In the genomic region with DNA sequence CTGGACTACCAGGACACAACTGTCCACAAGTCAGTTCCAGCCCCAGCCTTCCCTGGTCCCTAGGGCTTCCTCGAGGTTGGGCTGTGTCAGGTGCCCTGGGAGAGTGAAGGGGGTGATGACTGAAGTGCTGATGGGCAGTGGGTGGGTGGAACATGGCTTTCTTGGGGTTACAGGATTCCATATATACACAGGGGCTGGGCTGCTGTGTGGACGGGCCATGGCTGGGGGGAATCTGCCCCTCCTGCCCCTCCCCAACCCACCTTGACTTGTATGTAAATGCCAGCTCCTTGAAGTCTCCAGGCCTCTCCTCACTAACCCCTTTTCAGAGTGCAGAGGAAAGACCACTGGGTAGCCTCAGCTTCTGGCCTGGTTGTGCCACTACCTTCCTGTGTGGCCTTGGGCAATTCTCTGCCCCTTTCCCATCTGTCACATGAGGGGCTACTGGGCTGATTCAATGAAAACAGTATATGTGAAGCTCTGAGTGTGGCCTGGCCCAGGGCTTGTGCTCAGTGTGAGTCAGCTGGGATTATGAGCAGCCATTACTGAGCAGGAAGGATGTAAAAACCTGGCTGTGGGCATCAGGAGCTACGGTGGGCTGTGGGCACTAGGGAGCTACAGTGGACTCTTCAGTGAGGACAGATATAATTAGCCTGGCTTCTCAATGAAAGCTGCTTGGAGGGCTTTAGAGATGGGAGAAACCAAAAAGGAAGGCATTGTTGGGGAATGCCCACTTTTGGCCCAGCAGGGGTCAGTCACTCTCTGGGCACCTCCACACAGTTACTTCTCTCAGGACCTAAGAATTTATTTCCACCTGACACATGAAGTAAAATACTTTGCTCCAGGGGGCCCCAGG, we compare ENCODE assay signal across 15 cellular contexts. TPM values are rescaled to one million over a fixed set of nuclear protein-coding genes. Genes with fewer than 3 reads are reported as not detected.
DNase-seq lines count a peak whose midpoint lies in the region; ATAC-seq and TF ChIP-seq lines count a peak whose summit lies in the region.
"Had no signal": no experiment of that assay in that cellular context is flagged by ENCODE, and none has a peak within 500 bp of the region (broad histone marks: within the 10 kb centered on the region; RNA-seq: fewer than 3 reads in every experiment).

No MANE protein-coding gene starts in this region.

- no peaks in the 10 kb centered on the region for H3K36me3 ChIP-seq in right atrium auricular region
- H3K36me3 ChIP-seq in RWPE2 (ENCODE audit: low read depth), result no peaks in the 10 kb centered on the region
- H3K36me3 ChIP-seq in sigmoid colon, result no peaks in the 10 kb centered on the region
- H3K36me3 ChIP-seq: neutrophil had no signal

- H3K4me1 ChIP-seq in right atrium auricular region, result peaks cover 0 to 11% of the 10 kb centered on the region in 2 donors
- no peaks in the 10 kb centered on the region for H3K4me1 ChIP-seq in RWPE2 (ENCODE audit: insufficient read depth, poor library complexity, severe bottlenecking)
- peaks cover 0 to 31% (median 24%) of the 10 kb centered on the region in 4 donors for H3K4me1 ChIP-seq in sigmoid colon
- H3K4me1 ChIP-seq: testis had no signal

- no peaks in the 10 kb centered on the region for H3K9me3 ChIP-seq in right atrium auricular region
- no peaks in the 10 kb centered on the region for H3K9me3 ChIP-seq in RWPE2 (ENCODE audit: severe bottlenecking)
- no peaks in the 10 kb centered on the region for H3K9me3 ChIP-seq in sigmoid colon
- H3K9me3 ChIP-seq: neutrophil, testis had no signal

- intact Hi-C loops in Right ventricle myocardium superior (cut with DNase I) (no loop called here), sigmoid colon (cut with DNase I) (no loop called here)

- 72 to 85% methylated on average over 3 of the region's 3 CpGs for WGBS in sigmoid colon, 2 donors

- no peak for TF ChIP-seq POLR2A in sigmoid colon (IDR thresholded peaks at IDR 0.05)

- H3K27me3 ChIP-seq in right atrium auricular region (no peaks in the 10 kb centered on the region), RWPE2 (ENCODE audit: insufficient read depth, poor library complexity, severe bottlenecking) (no peaks in the 10 kb centered on the region), sigmoid colon (no peaks in the 10 kb centered on the region)
- H3K27me3 ChIP-seq: neutrophil, testis had no signal

- no peak for TF ChIP-seq CTCF in right atrium auricular region (IDR thresholded peaks at IDR 0.05)
- TF ChIP-seq CTCF in RWPE2 (IDR thresholded peaks at IDR 0.05; ENCODE audit: poor library complexity, severe bottlenecking), result peak; percentile 44
- peak; percentile 13 for TF ChIP-seq CTCF in foreskin fibroblast (IDR thresholded peaks at IDR 0.05; ENCODE audit: low read depth, low read length)
- TF ChIP-seq CTCF in sigmoid colon (IDR thresholded peaks at IDR 0.05), result no peak

- TF ChIP-seq EP300 in sigmoid colon (IDR thresholded peaks at IDR 0.05), result no peak

- H3K4me3 ChIP-seq in right atrium auricular region (no peak overlapping the region), RWPE2 (ENCODE audit: severe bottlenecking) (no peak overlapping the region), foreskin fibroblast (ENCODE audit: low read depth in 1 of 2, low read length in 2 of 2) (no peak overlapping the region), sigmoid colon (no peak overlapping the region)
- H3K4me3 ChIP-seq: GM23338, testis had no signal

- ATAC-seq in Right ventricle myocardium superior (ENCODE audit: poor library complexity), result no peak
- peak; percentile 29; the same call in 1 of the 3 replicates for ATAC-seq in RWPE2 (ENCODE audit: low read depth)
- no peak for ATAC-seq in GM18868 (IDR thresholded peaks at IDR 0.05; ENCODE audit: unreplicated experiment)
- ATAC-seq in left lobe of liver, result no peak
- ATAC-seq: GM23338 had no signal

- H3K27ac ChIP-seq in right atrium auricular region (no peak overlapping the region), RWPE2 (ENCODE audit: poor library complexity, severe bottlenecking) (no peak overlapping the region), sigmoid colon (no peak overlapping the region)
- H3K27ac ChIP-seq: neutrophil, testis had no signal

- peak; percentile 34 for DNase-seq in right atrium auricular region (ENCODE audit: low spot score)
- DNase-seq in Right ventricle myocardium superior, result no peak
- DNase-seq in RWPE2 (ENCODE audit: low spot score), result no peak
- DNase-seq in foreskin fibroblast, result peak in 1 of 2 donors; percentile 28
- DNase-seq in activated gamma-delta T cell (lab: John Stamatoyannopoulos, UW), result no peak
- no peak for DNase-seq in sigmoid colon
- DNase-seq in left lobe of liver (ENCODE audit: low spot score), result no peak
- DNase-seq: activated CD4-positive, CD25-positive, alpha-beta regulatory T cell; stimulated activated CD4-positive, alpha-beta T cell treated with anti-CD3 and anti-CD28 coated beads, Interleukin-12 subunit alpha, Interleukin-12 subunit beta, amount 100 ng/mL, for 4 hours; SW 1271; testis had no signal

RNA-seq across cellular contexts. Expression of gene PITX1, which starts 23.3 kb away (rescaled TPM):
- total RNA-seq in right atrium auricular region (not detected), Right ventricle myocardium superior (not detected), sigmoid colon (1 to 10 TPM; 1.6 to 5.8 (median 3.5) TPM), left lobe of liver (0.40 TPM)
- polyA plus RNA-seq in sigmoid colon, result 1 to 10 TPM; 6.0 to 7.2 (median 6.3) TPM
- total RNA-seq: cerebellum, GM23338 had no signal
- polyA plus RNA-seq: GM23338 had no signal

RNA-seq across cellular contexts. Expression of gene CATSPER3, which starts 43.0 kb away (rescaled TPM):
- under 1 TPM; 0.39 to 0.44 TPM for total RNA-seq in right atrium auricular region
- 0.32 TPM for total RNA-seq in Right ventricle myocardium superior
- total RNA-seq in sigmoid colon, result 1 to 10 TPM in 1 of 4 donors, not detected in 3; 1.4 TPM
- polyA plus RNA-seq in sigmoid colon, result 1 to 10 TPM in 1 of 3 donors, under 1 TPM in 1, not detected in 1; 0.57 to 1.2 TPM
- total RNA-seq in left lobe of liver, result 0.86 TPM
- total RNA-seq: GM23338 had no signal

Comparison
In these comparisons a context has a peak if more than half of its experiments do, and no peak if none do; other contexts are left out.
1. CTCF ChIP-seq: peak in RWPE2 (single experiment) and foreskin fibroblast (single experiment); none in right atrium auricular region (0 of 2) and sigmoid colon (0 of 4).